ENCODE assay signal across 14 cellular contexts in genomic region chr6:14754636-14755513, GRCh38.
DNase-seq lines count a peak whose midpoint lies in the region; ATAC-seq, FAIRE-seq and TF ChIP-seq lines count a peak whose summit lies in the region.
"Had no signal": no experiment of that assay in that cellular context is flagged by ENCODE, and none has a peak within 500 bp of the region (broad histone marks: within the 10 kb centered on the region; RNA-seq: fewer than 3 reads in every experiment).

No MANE protein-coding gene starts in this region.

- peak overlapping the region; percentile 79 to 86 for H3K27ac Mint-ChIP-seq in T-cell
- peak overlapping the region; percentile 100 for H3K27ac Mint-ChIP-seq in activated T-helper 17 cell treated with anti-CD3 and anti-CD28 coated beads, Interleukin-2, amount 50 U/mL, for 72 hours

- no peak overlapping the region for H3K9ac ChIP-seq in kidney (ENCODE audit: low read length in 2 of 2)
- H3K9ac ChIP-seq: BLaER1 treated with 17β-estradiol and CSF1 and Interleukin-3, amounts not matched to agents 10 nM and 100 nM had no signal

- intact Hi-C loops in right cardiac atrium (cut with DNase I) (no loop called here), kidney (cut with DNase I) (no loop called here)

- no peaks in the 10 kb centered on the region for H3K27me3 ChIP-seq in H7 (ENCODE audit: control insufficient read depth, insufficient read depth, low read length)
- no peaks in the 10 kb centered on the region for H3K27me3 ChIP-seq in right cardiac atrium (ENCODE audit: control insufficient read depth, insufficient read depth)
- H3K27me3 ChIP-seq: BLaER1 treated with 17β-estradiol and CSF1 and Interleukin-3, amounts not matched to agents 10 nM and 100 nM had no signal

- H3K9me3 ChIP-seq in right cardiac atrium (ENCODE audit: control insufficient read depth, low read length): no peaks in the 10 kb centered on the region
- H3K9me3 ChIP-seq in kidney (ENCODE audit: control insufficient read depth in 1 of 2, low read length in 2 of 2): no peaks in the 10 kb centered on the region

- peak overlapping the region; percentile 40 to 72 (median 64) for H3K4me3 Mint-ChIP-seq in T-cell
- peak overlapping the region; percentile 84 for H3K4me3 Mint-ChIP-seq in activated T-helper 17 cell treated with anti-CD3 and anti-CD28 coated beads, Interleukin-2, amount 50 U/mL, for 72 hours

- 93% methylated on average over 22 of the region's 22 CpGs for WGBS in right cardiac atrium

- POLR2A ChIA-PET in T-cell (lab: Charles Lee): no interaction called here

- TF ChIP-seq CTCF in kidney (IDR thresholded peaks at IDR 0.05; ENCODE audit: borderline replicate concordance, extremely low read depth, insufficient read depth): no peak

- no peak for DNase-seq in GM18507 (ENCODE audit: extremely low spot score, insufficient read length, low read depth)
- DNase-seq in T-cell: peak in 20 of 34 experiments; percentile 11 to 52 (median 26)
- DNase-seq in stimulated activated CD4-positive, alpha-beta T cell treated with anti-CD3 and anti-CD28 coated beads, Interleukin-4, amount 100 ng/mL, for 4 hours: peak; percentile 32 to 53
- no peak for DNase-seq in H7
- no peak for DNase-seq in superior temporal gyrus (ENCODE audit: extremely low spot score)
- no peak for DNase-seq in right cardiac atrium
- no peak for DNase-seq in kidney
- DNase-seq: head of caudate nucleus, left colon had no signal

- peaks cover 0 to 3% (median 0%) of the 10 kb centered on the region in 3 donors for H3K9me3 Mint-ChIP-seq in T-cell
- peaks cover 4% of the 10 kb centered on the region for H3K9me3 Mint-ChIP-seq in activated T-helper 17 cell treated with anti-CD3 and anti-CD28 coated beads, Interleukin-2, amount 50 U/mL, for 72 hours

- H3K4me1 ChIP-seq in right cardiac atrium (ENCODE audit: control insufficient read depth, insufficient read depth, low read length) (no peaks in the 10 kb centered on the region), kidney (ENCODE audit: control insufficient read depth in 1 of 2, insufficient read depth in 1 of 2, low read depth in 1 of 2, low read length in 2 of 2) (no peaks in the 10 kb centered on the region)

- CTCF ChIA-PET in T-cell (lab: Charles Lee): interaction anchor here in 1 of 2 donors (0.7 to 1.6 kb wide), 2 partner anchors 12 to 629 kb away, joined by 3 to 4 read pairs; no protein-coding TSS in a partner anchor

- H3K36me3 ChIP-seq in H7 (replicated peaks; ENCODE audit: control insufficient read depth, insufficient read depth, low read length) (no peaks in the 10 kb centered on the region), kidney (ENCODE audit: control insufficient read depth in 1 of 2, insufficient read depth in 2 of 2, low read length in 2 of 2) (no peaks in the 10 kb centered on the region)
- H3K36me3 ChIP-seq: BLaER1 treated with 17β-estradiol and CSF1 and Interleukin-3, amounts not matched to agents 10 nM and 100 nM had no signal

- no peak overlapping the region for H3K4me3 ChIP-seq in H7 (ENCODE audit: insufficient read depth, low read depth, low read length)
- no peak overlapping the region for H3K4me3 ChIP-seq in right cardiac atrium (ENCODE audit: low read length)
- H3K4me3 ChIP-seq in kidney (ENCODE audit: low read length in 2 of 2): no peak overlapping the region
- H3K4me3 ChIP-seq: BLaER1 treated with 17β-estradiol and CSF1 and Interleukin-3, amounts not matched to agents 10 nM and 100 nM had no signal

- H3K4me1 Mint-ChIP-seq in T-cell: peaks cover 0 to 11% (median 4%) of the 10 kb centered on the region in 3 donors
- peaks cover 61% of the 10 kb centered on the region for H3K4me1 Mint-ChIP-seq in activated T-helper 17 cell treated with anti-CD3 and anti-CD28 coated beads, Interleukin-2, amount 50 U/mL, for 72 hours

- peaks cover 0 to 4% of the 10 kb centered on the region in 2 donors for H3K27me3 Mint-ChIP-seq in T-cell
- H3K27me3 Mint-ChIP-seq in activated T-helper 17 cell treated with anti-CD3 and anti-CD28 coated beads, Interleukin-2, amount 50 U/mL, for 72 hours: no peaks in the 10 kb centered on the region

- peak in 2 of 4 experiments; percentile 80 to 87 for ATAC-seq in T-cell (replicated peaks in 1 of 4)
- peak; percentile 89 for ATAC-seq in activated T-helper 17 cell treated with anti-CD3 and anti-CD28 coated beads, Interleukin-2, amount 50 U/mL, for 72 hours (replicated peaks)
- ATAC-seq in right cardiac atrium: no peak
- ATAC-seq: left colon had no signal

- H3K36me3 Mint-ChIP-seq in T-cell: no peaks in the 10 kb centered on the region
- peaks cover 11% of the 10 kb centered on the region for H3K36me3 Mint-ChIP-seq in activated T-helper 17 cell treated with anti-CD3 and anti-CD28 coated beads, Interleukin-2, amount 50 U/mL, for 72 hours (ENCODE audit: low read depth)

- H3K27ac ChIP-seq in right cardiac atrium (ENCODE audit: low read length): no peak overlapping the region
- H3K27ac ChIP-seq in kidney (ENCODE audit: low read depth in 2 of 2, low read length in 2 of 2): no peak overlapping the region
- H3K27ac ChIP-seq: BLaER1 treated with 17β-estradiol and CSF1 and Interleukin-3, amounts not matched to agents 10 nM and 100 nM; epithelial cell of prostate; HL-60 had no signal

- peak; percentile 5 for FAIRE-seq in GM18507 (lab: Jason Lieb, UNC)
- no peak for FAIRE-seq in kidney (lab: Jason Lieb, UNC)
- FAIRE-seq: bronchial epithelial cell had no signal

Comparison
In these comparisons a context has a peak if more than half of its experiments do, and no peak if none do; other contexts are left out.
1. DNase-seq: peak in T-cell (20 of 34) and stimulated activated CD4-positive, alpha-beta T cell treated with anti-CD3 and anti-CD28 coated beads, Interleukin-4, amount 100 ng/mL, for 4 hours (2 of 2); none in GM18507 (single experiment), H7 (single experiment), superior temporal gyrus (single experiment), right cardiac atrium (0 of 3) and kidney (single experiment).